In the genomic region with DNA sequence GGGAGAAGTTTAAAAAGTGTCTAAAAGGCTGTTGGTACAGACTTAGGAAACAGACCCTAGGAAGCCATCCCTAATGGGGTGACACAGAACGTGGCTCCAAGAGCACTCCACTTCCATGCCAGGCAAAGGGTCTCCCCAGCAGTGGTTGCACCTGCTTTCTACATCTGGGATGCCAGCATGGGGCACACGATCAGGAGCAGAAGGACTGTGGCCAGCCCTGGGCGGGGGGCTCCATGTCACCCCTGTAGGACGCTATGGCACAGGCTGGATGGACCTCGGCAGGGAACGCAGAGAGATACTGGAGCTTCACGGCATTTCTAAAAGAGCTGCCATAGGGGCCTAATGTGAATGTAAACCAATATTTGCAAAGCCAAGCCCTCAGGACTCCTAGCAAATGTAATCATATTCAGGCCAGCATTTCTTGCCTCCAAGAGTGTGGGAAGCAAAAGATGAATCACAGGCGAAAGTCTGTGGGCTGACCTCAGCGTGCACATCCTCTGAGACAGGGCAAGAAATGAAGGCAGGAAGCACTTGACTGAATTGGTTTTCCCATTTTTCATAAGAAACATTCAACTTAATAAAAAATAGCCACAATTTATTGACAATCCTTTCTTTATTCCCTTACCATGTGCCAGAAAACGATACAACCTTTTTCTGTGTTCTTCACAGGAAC, we compare ENCODE assay signal across 9 cellular contexts.
DNase-seq lines count a peak whose midpoint lies in the region; ATAC-seq, FAIRE-seq and TF ChIP-seq lines count a peak whose summit lies in the region.
"Had no signal": no experiment of that assay in that cellular context is flagged by ENCODE, and none has a peak within 500 bp of the region (broad histone marks: within the 10 kb centered on the region; RNA-seq: fewer than 3 reads in every experiment).

No MANE protein-coding gene starts in this region.

- POLR2A ChIA-PET in HepG2 (lab: Yijun Ruan, JAX), result no interaction called here

- no peak overlapping the region for H3K9ac ChIP-seq in HepG2 (ENCODE audit: insufficient read depth, low read depth, low read length)

- H3K4me3 ChIP-seq in spleen (no peak overlapping the region), H7 (ENCODE audit: insufficient read depth, low read depth, low read length) (no peak overlapping the region), HepG2 (replicated peaks in 1 of 3; ENCODE audit: insufficient read depth in 1 of 3, low read depth in 2 of 3, low read length in 3 of 3) (no peak overlapping the region)
- H3K4me3 ChIP-seq: heart right ventricle had no signal

- ATAC-seq in HG02938 (IDR thresholded peaks at IDR 0.05; ENCODE audit: unreplicated experiment), result no peak
- no peak for ATAC-seq in HepG2

- no peaks in the 10 kb centered on the region for H3K79me2 ChIP-seq in HepG2 (ENCODE audit: insufficient read depth, low read length)

- H3K27me3 ChIP-seq in spleen (replicated peaks in 1 of 7), result no peaks in the 10 kb centered on the region
- H3K27me3 ChIP-seq in H7 (ENCODE audit: control insufficient read depth, insufficient read depth, low read length), result no peaks in the 10 kb centered on the region; the same call in 1 of the 2 replicates
- no peaks in the 10 kb centered on the region for H3K27me3 ChIP-seq in HepG2 (ENCODE audit: control insufficient read depth in 1 of 2, insufficient read depth in 2 of 2, low read length in 2 of 2)
- H3K27me3 ChIP-seq: heart right ventricle had no signal

- WGBS in spleen, 5 donors, result 66 to 93% (median 80%) methylated on average over 10 of the region's 10 CpGs
- 93% methylated on average over 10 of the region's 10 CpGs for WGBS in HepG2 (ENCODE audit: low lambda C conversion rate)

- H3K4me1 ChIP-seq in spleen (peaks cover 0 to 9% (median 2%) of the 10 kb centered on the region in 6 donors), HepG2 (ENCODE audit: insufficient read depth, low read length) (no peaks in the 10 kb centered on the region)

- peaks cover 0 to 12% (median 0%) of the 10 kb centered on the region in 6 donors for H3K36me3 ChIP-seq in spleen
- H3K36me3 ChIP-seq in H7 (replicated peaks; ENCODE audit: control insufficient read depth, insufficient read depth, low read length), result no peaks in the 10 kb centered on the region
- H3K36me3 ChIP-seq in HepG2 (replicated peaks in 1 of 2; ENCODE audit: control insufficient read depth in 1 of 2, insufficient read depth in 2 of 2, low read length in 2 of 2), result peaks cover 2 to 6% of the 10 kb centered on the region in 2 experiments; a peak in 1 of 5 replicates

- H3K9me3 ChIP-seq in spleen (no peaks in the 10 kb centered on the region), HepG2 (ENCODE audit: low read length) (no peaks in the 10 kb centered on the region)
- H3K9me3 ChIP-seq: heart right ventricle had no signal

- peak; percentile 92 for DNase-seq in EL
- peak; percentile 61 for DNase-seq in RKO (ENCODE audit: low spot score)
- DNase-seq in dedifferentiated amniotic fluid mesenchymal stem cell (ENCODE audit: extremely low spot score), result peak; percentile 77
- DNase-seq in spleen, result peak; percentile 51
- DNase-seq in GM10266 (ENCODE audit: extremely low spot score), result no peak
- no peak for DNase-seq in H7
- DNase-seq in HepG2 (ENCODE audit: low spot score), result no peak
- DNase-seq: heart right ventricle had no signal

- in situ Hi-C loops in HepG2 (cut with HindIII; ENCODE audit: extremely low pct_ligation_motif_present, low pct_unique_long_range_greater_than_20kb), result no loop called here

- no peak overlapping the region for H3K4me2 ChIP-seq in HepG2 (ENCODE audit: low read depth, low read length)

- no peak for TF ChIP-seq CTCF in spleen (IDR thresholded peaks at IDR 0.05 in 8 of 11, conservative IDR thresholded peaks at IDR 0.05 in 3 of 11)
- no peak for TF ChIP-seq CTCF in GM10266 (IDR thresholded peaks at IDR 0.05; ENCODE audit: control insufficient read depth, insufficient read depth, low read depth, missing control alignments)
- TF ChIP-seq CTCF in HepG2 (CRISPR knock-in tag; IDR thresholded peaks at IDR 0.05), result no peak

- TF ChIP-seq POLR2A in spleen (IDR thresholded peaks at IDR 0.05) (no peak), HepG2 (IDR thresholded peaks at IDR 0.05; ENCODE audit: insufficient read depth in 1 of 2, low read depth in 2 of 2, low read length in 2 of 2) (no peak)

- no peak for TF ChIP-seq RAD21 in HepG2 (CRISPR knock-in tag; IDR thresholded peaks at IDR 0.05)

- H2AFZ ChIP-seq in HepG2 (ENCODE audit: low read length), result no peak overlapping the region

- no peak for FAIRE-seq in HepG2 (lab: Jason Lieb, UNC)

- no peaks in the 10 kb centered on the region for H4K20me1 ChIP-seq in HepG2 (ENCODE audit: insufficient read depth, low read length)

- CTCF ChIA-PET in HepG2 (lab: Yijun Ruan, JAX; ENCODE audit: low intra/inter-chr PET ratio, low total read pairs), result no interaction called here

- no peak for TF ChIP-seq EP300 in HepG2 (IDR thresholded peaks at IDR 0.05; ENCODE audit: low read depth in 2 of 2, low read length in 2 of 2)
- TF ChIP-seq EP300 in HepG2 (CRISPR knock-in tag; IDR thresholded peaks at IDR 0.05; ENCODE audit: borderline replicate concordance), result no peak

- intact Hi-C loops in spleen (cut with DNase I; ENCODE audit: low total_unique reads), result no loop called here
- intact Hi-C loops in HepG2 (cut with micrococcal nuclease; ENCODE audit: unreplicated experiment), result no loop called here

- BruUV-seq in HepG2 (replicated peaks; lab: Mats Ljungman, UMichigan), result no TSS peak

- H3K27ac ChIP-seq in spleen (no peak overlapping the region), HepG2 (ENCODE audit: extremely low read length, insufficient read depth, low read length) (no peak overlapping the region)

TF ChIP-seq in HepG2, 621 proteins besides CTCF, POLR2A, EP300 and RAD21:
- TF ChIP-seq ZNF619 (CRISPR knock-in tag; IDR thresholded peaks at IDR 0.05) (no peak), ZNF460 (CRISPR knock-in tag; IDR thresholded peaks at IDR 0.05; ENCODE audit: borderline replicate concordance) (no peak), RNF2 (conservative IDR thresholded peaks at IDR 0.05; ENCODE audit: low read depth) (no peak), MIER2 (CRISPR knock-in tag; IDR thresholded peaks at IDR 0.05) (no peak), SRY (CRISPR knock-in tag; IDR thresholded peaks at IDR 0.05) (no peak), NCOA2 (CRISPR knock-in tag; IDR thresholded peaks at IDR 0.05) (no peak), ZSCAN29 (CRISPR knock-in tag; conservative IDR thresholded peaks at IDR 0.05) (no peak), PITX1 (CRISPR knock-in tag; IDR thresholded peaks at IDR 0.05) (no peak), ZNF660 (CRISPR knock-in tag; IDR thresholded peaks at IDR 0.05; ENCODE audit: borderline replicate concordance, low read depth) (no peak), ZNF772 (CRISPR knock-in tag; IDR thresholded peaks at IDR 0.05) (no peak), ZNF577 (CRISPR knock-in tag; IDR thresholded peaks at IDR 0.05; ENCODE audit: borderline replicate concordance, low read depth) (no peak), SKI (IDR thresholded peaks at IDR 0.05; ENCODE audit: partially characterized antibody) (no peak), ZNF280B (CRISPR knock-in tag; IDR thresholded peaks at IDR 0.05; ENCODE audit: borderline replicate concordance) (no peak), SIN3A (IDR thresholded peaks at IDR 0.05; ENCODE audit: borderline replicate concordance, low read depth, low read length) (no peak), ZC3H13 (CRISPR knock-in tag; IDR thresholded peaks at IDR 0.05) (no peak), ZFYVE20 (CRISPR knock-in tag; IDR thresholded peaks at IDR 0.05; ENCODE audit: borderline replicate concordance, low read depth) (no peak), HOXD1 (CRISPR knock-in tag; IDR thresholded peaks at IDR 0.05) (no peak), HBP1 (CRISPR knock-in tag; IDR thresholded peaks at IDR 0.05; ENCODE audit: low read depth) (no peak)

Comparison
In these comparisons a context has a peak if more than half of its experiments do, and no peak if none do; other contexts are left out.
1. DNase-seq: peak in EL (single experiment), RKO (single experiment), dedifferentiated amniotic fluid mesenchymal stem cell (single experiment) and spleen (single experiment); none in GM10266 (single experiment), H7 (single experiment) and HepG2 (single experiment).